In genomic region chr16:12391974-12392373, GRCh38 we compare ENCODE assay signal across 26 cellular contexts.
DNase-seq lines count a peak whose midpoint lies in the region; ATAC-seq, FAIRE-seq and TF ChIP-seq lines count a peak whose summit lies in the region.
"Had no signal": no experiment of that assay in that cellular context is flagged by ENCODE, and none has a peak within 500 bp of the region (broad histone marks: within the 10 kb centered on the region; RNA-seq: fewer than 3 reads in every experiment).

No MANE protein-coding gene starts in this region.

- FAIRE-seq in GM19239 (lab: Jason Lieb, UNC) = no peak
- FAIRE-seq: HTR-8/SVneo had no signal

- H3F3A ChIP-seq in MM.1S (ENCODE audit: insufficient read depth, low read length) = no peaks in the 10 kb centered on the region

- H3K36me3 ChIP-seq in breast epithelium (no peaks in the 10 kb centered on the region), esophagus muscularis mucosa (no peaks in the 10 kb centered on the region), vagina (no peaks in the 10 kb centered on the region), MM.1S (replicated peaks; ENCODE audit: insufficient read depth, low read length) (no peaks in the 10 kb centered on the region)
- H3K36me3 ChIP-seq: HAP-1, MG63 had no signal

- no peaks in the 10 kb centered on the region for H3K4me1 Mint-ChIP-seq in MCF 10A (ENCODE audit: insufficient read depth, unreplicated experiment)
- H3K4me1 Mint-ChIP-seq in stimulated activated naive B cell treated with anti-CD40 and anti-IgM and Interleukin-4, amounts not matched to agents 10 μg/mL and 1 μg/mL and 100 μg/mL, for 72 hours = peaks cover 27 to 32% of the 10 kb centered on the region in 2 donors
- H3K4me1 Mint-ChIP-seq: B cell had no signal

- H3K27me3 ChIP-seq in breast epithelium (no peaks in the 10 kb centered on the region), esophagus muscularis mucosa (no peaks in the 10 kb centered on the region), vagina (no peaks in the 10 kb centered on the region), MM.1S (replicated peaks; ENCODE audit: insufficient read depth, low read length) (no peaks in the 10 kb centered on the region)
- H3K27me3 ChIP-seq: MG63 had no signal

- no peaks in the 10 kb centered on the region for H4K20me1 ChIP-seq in MM.1S (ENCODE audit: insufficient read depth, low read length)

- intact Hi-C loops in breast epithelium (cut with DNase I; ENCODE audit: low total_unique reads) = no loop called here
- intact Hi-C loops in MCF 10A (cut with micrococcal nuclease) = no loop called here
- intact Hi-C loops in esophagus muscularis mucosa (cut with DNase I) = no loop called here
- intact Hi-C loops in vagina (cut with DNase I) = no loop called here

- no peak for TF ChIP-seq CTCF in breast epithelium (IDR thresholded peaks at IDR 0.05)
- TF ChIP-seq CTCF in MCF 10A (IDR thresholded peaks at IDR 0.05; ENCODE audit: unreplicated experiment) = no peak
- TF ChIP-seq CTCF in esophagus muscularis mucosa (IDR thresholded peaks at IDR 0.05) = no peak
- TF ChIP-seq CTCF in vagina (IDR thresholded peaks at IDR 0.05) = no peak
- no peak for TF ChIP-seq CTCF in MM.1S (IDR thresholded peaks at IDR 0.05; ENCODE audit: low read length)

- no peak for TF ChIP-seq POLR2A in breast epithelium (IDR thresholded peaks at IDR 0.05)
- no peak for TF ChIP-seq POLR2A in esophagus muscularis mucosa (IDR thresholded peaks at IDR 0.05; ENCODE audit: low read depth)
- no peak for TF ChIP-seq POLR2A in vagina (IDR thresholded peaks at IDR 0.05)

- no peak overlapping the region for H3K4me3 Mint-ChIP-seq in MCF 10A (ENCODE audit: unreplicated experiment)
- H3K4me3 Mint-ChIP-seq in stimulated activated naive B cell treated with anti-CD40 and anti-IgM and Interleukin-4, amounts not matched to agents 10 μg/mL and 1 μg/mL and 100 μg/mL, for 72 hours = no peak overlapping the region
- H3K4me3 Mint-ChIP-seq: B cell; CD4-positive, CD25-positive, alpha-beta regulatory T cell; IgD-negative memory B cell had no signal

- no peak overlapping the region for H3K4me2 ChIP-seq in MM.1S (ENCODE audit: low read depth, low read length)

- no peak for ATAC-seq in stimulated activated naive B cell treated with anti-CD40 and anti-IgM and Interleukin-4, amounts not matched to agents 10 μg/mL and 1 μg/mL and 100 μg/mL, for 72 hours (replicated peaks)
- no peak for ATAC-seq in HG03175 (IDR thresholded peaks at IDR 0.05; ENCODE audit: unreplicated experiment)

- peaks cover 17% of the 10 kb centered on the region; the same call in 1 of the 2 replicates for H3K79me2 ChIP-seq in MM.1S (ENCODE audit: low read length)

- H3K9me3 ChIP-seq in breast epithelium (no peaks in the 10 kb centered on the region), esophagus muscularis mucosa (no peaks in the 10 kb centered on the region), vagina (no peaks in the 10 kb centered on the region), MM.1S (replicated peaks; ENCODE audit: insufficient read depth, low read length) (no peaks in the 10 kb centered on the region)
- H3K9me3 ChIP-seq: HAP-1, MG63 had no signal

- BruUV-seq in MCF 10A (replicated peaks; lab: Mats Ljungman, UMichigan) = no TSS peak

- WGBS in esophagus muscularis mucosa = 98% methylated on average over 5 of the region's 5 CpGs

- H3K27me3 Mint-ChIP-seq in MCF 10A (ENCODE audit: insufficient read depth, unreplicated experiment) = no peaks in the 10 kb centered on the region
- no peaks in the 10 kb centered on the region for H3K27me3 Mint-ChIP-seq in stimulated activated naive B cell treated with anti-CD40 and anti-IgM and Interleukin-4, amounts not matched to agents 10 μg/mL and 1 μg/mL and 100 μg/mL, for 72 hours
- H3K27me3 Mint-ChIP-seq: B cell; CD4-positive, CD25-positive, alpha-beta regulatory T cell; IgD-negative memory B cell had no signal

- no peak overlapping the region for H2AFZ ChIP-seq in MM.1S (ENCODE audit: low read length)

- no peak for TF ChIP-seq EP300 in esophagus muscularis mucosa (IDR thresholded peaks at IDR 0.05)

- H3K9ac ChIP-seq in MM.1S (ENCODE audit: low read length) = no peak overlapping the region

- POLR2A ChIA-PET in MCF 10A (lab: Yijun Ruan, JAX) = no interaction called here

- DNase-seq in breast epithelium (ENCODE audit: low spot score in 2 of 2) = no peak
- DNase-seq in MCF 10A (ENCODE audit: unreplicated experiment) = no peak
- no peak for DNase-seq in esophagus muscularis mucosa (ENCODE audit: extremely low spot score)
- DNase-seq in stimulated activated naive B cell treated with anti-CD40 and anti-IgM and Interleukin-4, amounts not matched to agents 10 μg/mL and 1 μg/mL and 100 μg/mL, for 72 hours = no peak
- no peak for DNase-seq in vagina (ENCODE audit: extremely low spot score in 2 of 2)
- DNase-seq in GM19239 (ENCODE audit: insufficient read length, low spot score) = no peak
- DNase-seq in MM.1S = no peak
- DNase-seq: 8988T; CD4-positive, CD25-positive, alpha-beta regulatory T cell; COR-L47; DMS 273 treated with DMSO at 0.1 percent for 48 hours; DND-41; Karpas-422; MG63; NCI-H1092; NCI-H1436 treated with DMSO at 0.1 percent for 48 hours; NCI-H2029; NCI-H524; NCI-H82; OCI-M1; SHP77 had no signal

- H3K9me2 ChIP-seq in MM.1S (replicated peaks; ENCODE audit: insufficient read depth, low read length) = no peaks in the 10 kb centered on the region

- peaks cover 6% of the 10 kb centered on the region for H3K36me3 Mint-ChIP-seq in MCF 10A (ENCODE audit: insufficient read depth, unreplicated experiment)
- H3K36me3 Mint-ChIP-seq in stimulated activated naive B cell treated with anti-CD40 and anti-IgM and Interleukin-4, amounts not matched to agents 10 μg/mL and 1 μg/mL and 100 μg/mL, for 72 hours = peaks cover 24 to 47% of the 10 kb centered on the region in 2 donors

- H3K4me1 ChIP-seq in breast epithelium (no peaks in the 10 kb centered on the region), esophagus muscularis mucosa (peaks cover 0 to 8% (median 0%) of the 10 kb centered on the region in 4 donors), vagina (peaks cover 20% of the 10 kb centered on the region), MM.1S (ENCODE audit: low read length) (no peaks in the 10 kb centered on the region)
- H3K4me1 ChIP-seq: HAP-1 had no signal

- no peak overlapping the region for H3K27ac Mint-ChIP-seq in MCF 10A (ENCODE audit: low read depth, unreplicated experiment)
- H3K27ac Mint-ChIP-seq in stimulated activated naive B cell treated with anti-CD40 and anti-IgM and Interleukin-4, amounts not matched to agents 10 μg/mL and 1 μg/mL and 100 μg/mL, for 72 hours = peak overlapping the region; percentile 16
- H3K27ac Mint-ChIP-seq: B cell; CD4-positive, CD25-positive, alpha-beta regulatory T cell; IgD-negative memory B cell had no signal

- CTCF ChIA-PET in MCF 10A (lab: Yijun Ruan, JAX) = interaction anchor here (0.6 to 1.2 kb wide), 2 partner anchors 11 to 68 kb away, joined by 3 to 4 read pairs; no protein-coding TSS in a partner anchor

- no peaks in the 10 kb centered on the region for H3K9me3 Mint-ChIP-seq in MCF 10A (ENCODE audit: unreplicated experiment)
- H3K9me3 Mint-ChIP-seq in stimulated activated naive B cell treated with anti-CD40 and anti-IgM and Interleukin-4, amounts not matched to agents 10 μg/mL and 1 μg/mL and 100 μg/mL, for 72 hours = no peaks in the 10 kb centered on the region
- H3K9me3 Mint-ChIP-seq: CD4-positive, CD25-positive, alpha-beta regulatory T cell; IgD-negative memory B cell had no signal

- no peak overlapping the region for H3K4me3 ChIP-seq in breast epithelium
- H3K4me3 ChIP-seq in esophagus muscularis mucosa = no peak overlapping the region
- H3K4me3 ChIP-seq in vagina = no peak overlapping the region
- H3K4me3 ChIP-seq in MM.1S (ENCODE audit: low read length) = no peak overlapping the region
- H3K4me3 ChIP-seq: HAP-1, MG63 had no signal

- peak overlapping the region; percentile 13 to 86 for H3K27ac ChIP-seq in breast epithelium
- H3K27ac ChIP-seq in esophagus muscularis mucosa (replicated peaks in 1 of 4) = peak overlapping the region in 3 of 4 donors; percentile 25 to 61 (median 41)
- H3K27ac ChIP-seq in vagina = peak overlapping the region; percentile 61
- H3K27ac ChIP-seq in MM.1S (ENCODE audit: low read length) = no peak overlapping the region
